Comparison of ENCODE assay signal across 1 cellular context in genomic region chr6:30804333-30804732, GRCh38.
TF ChIP-seq lines count a peak whose summit lies in the region.

No MANE protein-coding gene starts in this region.

TF ChIP-seq in HCT116, 20 proteins besides CTCF, POLR2A, EP300 and RAD21 (continued from another document):
- TF ChIP-seq SRF (IDR thresholded peaks at IDR 0.05; ENCODE audit: low read depth) (no peak), SP1 (IDR thresholded peaks at IDR 0.05; ENCODE audit: low read depth) (no peak), CBX3 (IDR thresholded peaks at IDR 0.05; ENCODE audit: low read depth) (no peak), EGR1 (IDR thresholded peaks at IDR 0.05; ENCODE audit: low read depth) (no peak), CEBPB (IDR thresholded peaks at IDR 0.05; ENCODE audit: low read depth) (no peak), POLR2AphosphoS5 (IDR thresholded peaks at IDR 0.05; ENCODE audit: low read depth, low read length) (no peak), YY1 (IDR thresholded peaks at IDR 0.05; ENCODE audit: extremely low read depth, insufficient replicate concordance, low read depth, low read length) (no peak)
